Comparison of ENCODE assay signal across 9 cellular contexts in the genomic region with DNA sequence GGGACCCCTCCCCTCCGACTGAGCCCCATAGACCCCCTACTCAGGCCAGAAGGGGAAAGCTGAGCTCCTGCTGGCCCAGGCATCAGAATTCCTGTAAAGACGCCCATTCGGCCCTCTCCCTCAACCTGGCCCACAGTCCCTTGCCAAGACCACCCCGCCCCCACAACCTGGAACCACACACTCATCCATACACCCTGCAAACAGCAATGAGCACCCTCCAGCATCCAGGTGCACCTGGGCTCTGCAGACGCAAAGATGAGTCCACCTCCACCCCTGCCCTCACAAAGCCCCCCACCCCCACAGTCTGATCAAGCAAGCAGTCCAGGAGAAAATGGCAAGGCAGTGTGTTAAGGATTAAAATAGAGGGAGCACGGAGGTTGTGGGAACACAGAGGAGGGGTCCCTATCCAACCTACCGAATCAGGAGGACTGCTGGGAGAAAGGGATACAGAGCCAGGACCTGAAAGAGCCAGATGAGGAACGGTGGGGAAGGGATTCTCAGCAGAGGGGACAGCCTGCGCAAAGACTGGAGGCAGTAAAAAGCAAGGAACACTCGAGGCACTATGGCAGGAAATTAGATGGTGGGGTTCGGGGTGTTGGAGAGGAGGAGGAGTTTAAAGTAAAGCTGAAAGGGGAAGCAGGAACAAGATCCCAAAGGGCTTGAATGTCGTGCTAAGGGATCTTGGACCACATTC.
DNase-seq lines count a peak whose midpoint lies in the region; ATAC-seq and TF ChIP-seq lines count a peak whose summit lies in the region.
"Had no signal": no experiment of that assay in that cellular context is flagged by ENCODE, and none has a peak within 500 bp of the region (broad histone marks: within the 10 kb centered on the region; RNA-seq: fewer than 3 reads in every experiment).

No MANE protein-coding gene starts in this region.

- 26% methylated on average over 7 of the region's 12 CpGs for WGBS in esophagus muscularis mucosa
- 17 to 21% (median 19%) methylated on average over 12 of the region's 12 CpGs for WGBS in psoas muscle, 3 donors

- no peaks in the 10 kb centered on the region for H3K27me3 ChIP-seq in PC-3 (ENCODE audit: low read length)
- no peaks in the 10 kb centered on the region for H3K27me3 ChIP-seq in esophagus muscularis mucosa
- peaks cover 0 to under 1% (median 0%) of the 10 kb centered on the region in 3 donors for H3K27me3 ChIP-seq in psoas muscle (ENCODE audit: insufficient read depth in 3 of 3, low read length in 2 of 3)

- peak overlapping the region; percentile 86; the same call in 1 of the 2 replicates for H3K4me2 ChIP-seq in PC-3 (ENCODE audit: low read length)

- H3K9me3 ChIP-seq in PC-3 (ENCODE audit: low read length) (no peaks in the 10 kb centered on the region), esophagus muscularis mucosa (no peaks in the 10 kb centered on the region), psoas muscle (no peaks in the 10 kb centered on the region)

- BruUV-seq in PC-3 (replicated peaks; lab: Mats Ljungman, UMichigan): no TSS peak

- no peaks in the 10 kb centered on the region for H3F3A ChIP-seq in PC-3 (ENCODE audit: low read length, unreplicated experiment)

- no peaks in the 10 kb centered on the region for H3K36me3 Mint-ChIP-seq in activated CD8-positive, alpha-beta T cell treated with anti-CD3 and anti-CD28 coated beads, Interleukin-2, amount 10 ng/mL, durations not matched to agents 7 days and 5 days (ENCODE audit: low read depth)

- H3K79me2 ChIP-seq in PC-3 (ENCODE audit: low read length): no peaks in the 10 kb centered on the region

- TF ChIP-seq CTCF in PC-3 (conservative IDR thresholded peaks at IDR 0.05; ENCODE audit: low read depth, low read length) (no peak), esophagus muscularis mucosa (IDR thresholded peaks at IDR 0.05) (no peak), psoas muscle (IDR thresholded peaks at IDR 0.05) (no peak)

- H3K27ac ChIP-seq in PC-3 (ENCODE audit: low read length) (no peak overlapping the region), esophagus muscularis mucosa (replicated peaks in 1 of 4) (peak overlapping the region; percentile 89 to 97 (median 92)), psoas muscle (peak overlapping the region; percentile 86)

- TF ChIP-seq EP300 in esophagus muscularis mucosa (IDR thresholded peaks at IDR 0.05): no peak

- H3K4me3 ChIP-seq in PC-3 (ENCODE audit: low read length) (no peak overlapping the region; the same call in 1 of the 2 replicates), esophagus muscularis mucosa (peak overlapping the region; percentile 50 to 60 (median 55)), psoas muscle (peak overlapping the region; percentile 51)
- H3K4me3 ChIP-seq: GM12878 had no signal

- H3K4me1 ChIP-seq in PC-3 (ENCODE audit: insufficient read depth, low read length) (peaks cover 10% of the 10 kb centered on the region), esophagus muscularis mucosa (peaks cover 21 to 53% (median 48%) of the 10 kb centered on the region in 4 donors), psoas muscle (peaks cover 19% of the 10 kb centered on the region)

- no peaks in the 10 kb centered on the region for H3K36me3 ChIP-seq in PC-3 (ENCODE audit: low read depth, low read length)
- no peaks in the 10 kb centered on the region for H3K36me3 ChIP-seq in esophagus muscularis mucosa
- no peaks in the 10 kb centered on the region for H3K36me3 ChIP-seq in psoas muscle (ENCODE audit: insufficient read depth in 1 of 2, low read depth in 1 of 2)

- H3K27me3 Mint-ChIP-seq in activated CD8-positive, alpha-beta T cell treated with anti-CD3 and anti-CD28 coated beads, Interleukin-2, amount 10 ng/mL, durations not matched to agents 7 days and 5 days (ENCODE audit: low read depth): peaks cover 68% of the 10 kb centered on the region

- no peak for ATAC-seq in PC-3
- no peak for ATAC-seq in psoas muscle
- no peak for ATAC-seq in activated CD8-positive, alpha-beta T cell treated with anti-CD3 and anti-CD28 coated beads, Interleukin-2, amount 10 ng/mL, durations not matched to agents 7 days and 5 days

- no peak overlapping the region for H2AFZ ChIP-seq in PC-3 (ENCODE audit: low read length)

- no peaks in the 10 kb centered on the region for H3K9me3 Mint-ChIP-seq in activated CD8-positive, alpha-beta T cell treated with anti-CD3 and anti-CD28 coated beads, Interleukin-2, amount 10 ng/mL, durations not matched to agents 7 days and 5 days (ENCODE audit: insufficient read depth)

- H3K4me1 Mint-ChIP-seq in activated CD8-positive, alpha-beta T cell treated with anti-CD3 and anti-CD28 coated beads, Interleukin-2, amount 10 ng/mL, durations not matched to agents 7 days and 5 days (ENCODE audit: low read depth): peaks cover 23% of the 10 kb centered on the region

- H3K9me2 ChIP-seq in PC-3 (replicated peaks; ENCODE audit: low read length): no peaks in the 10 kb centered on the region

- no peak overlapping the region for H3K9ac ChIP-seq in PC-3 (ENCODE audit: low read length)

- H4K20me1 ChIP-seq in PC-3 (ENCODE audit: low read length): no peaks in the 10 kb centered on the region

- intact Hi-C loops in PC-3 (cut with micrococcal nuclease): no loop called here
- intact Hi-C loops in esophagus muscularis mucosa (cut with DNase I): loop anchor here (5.0 kb wide), 1 partner anchor 62 kb away; no protein-coding TSS in a partner anchor
- intact Hi-C loops in psoas muscle (cut with DNase I): no loop called here

- POLR2A ChIA-PET in PC-3 (lab: Charles Lee; ENCODE audit: unreplicated experiment): no interaction called here
- POLR2A ChIA-PET in activated CD8-positive, alpha-beta T cell treated with anti-CD3 and anti-CD28 coated beads, Interleukin-2, amount 10 ng/mL, durations not matched to agents 7 days and 5 days (lab: Charles Lee): no interaction called here

- no peak overlapping the region for H3K27ac Mint-ChIP-seq in activated CD8-positive, alpha-beta T cell treated with anti-CD3 and anti-CD28 coated beads, Interleukin-2, amount 10 ng/mL, durations not matched to agents 7 days and 5 days

- CTCF ChIA-PET in PC-3 (lab: Charles Lee): no interaction called here
- CTCF ChIA-PET in activated CD8-positive, alpha-beta T cell treated with anti-CD3 and anti-CD28 coated beads, Interleukin-2, amount 10 ng/mL, durations not matched to agents 7 days and 5 days (lab: Charles Lee): interaction anchor here (0.9 kb wide), 1 partner anchor 23 kb away, joined by 3 read pairs; no protein-coding TSS in a partner anchor

- no peak for TF ChIP-seq POLR2A in esophagus muscularis mucosa (IDR thresholded peaks at IDR 0.05; ENCODE audit: low read depth)

- DNase-seq in DMS79 (lab: John Stamatoyannopoulos, UW) (peak; percentile 93), PC-3 (no peak), esophagus muscularis mucosa (ENCODE audit: extremely low spot score) (no peak), psoas muscle (no peak), NCI-H1092 treated with DMSO at 0.1 percent for 48 hours (lab: John Stamatoyannopoulos, UW) (no peak), NCI-H1417 treated with DMSO at 0.1 percent for 48 hours (lab: John Stamatoyannopoulos, UW) (no peak), COLO668 (lab: John Stamatoyannopoulos, UW; ENCODE audit: unreplicated experiment) (no peak)
- DNase-seq in activated CD8-positive, alpha-beta T cell treated with anti-CD3 and anti-CD28 coated beads, Interleukin-2, amount 10 ng/mL, durations not matched to agents 7 days and 5 days: no peak

- H3K4me3 Mint-ChIP-seq in activated CD8-positive, alpha-beta T cell treated with anti-CD3 and anti-CD28 coated beads, Interleukin-2, amount 10 ng/mL, durations not matched to agents 7 days and 5 days: no peak overlapping the region
